19 cellular contexts compared by ENCODE assay signal in the genomic region with DNA sequence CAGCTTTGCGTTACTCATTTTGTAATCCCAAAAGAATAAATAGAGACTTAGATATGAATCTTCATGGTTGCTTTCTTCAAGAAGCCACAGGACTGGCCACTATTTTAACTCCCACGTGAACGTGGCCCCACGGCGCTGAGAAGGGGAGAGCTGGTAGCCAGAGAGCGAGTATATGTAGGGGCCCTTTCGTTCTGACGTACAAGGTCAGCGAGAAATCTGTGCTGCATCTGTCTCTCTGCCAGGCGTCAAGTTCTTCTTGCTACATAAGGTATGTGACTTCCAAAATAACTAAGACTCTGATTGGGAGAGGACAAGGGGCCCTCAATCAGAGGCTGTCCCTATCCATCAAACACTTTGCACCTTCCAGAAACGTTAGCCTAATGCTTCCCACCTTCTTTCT.
"Had no signal": no experiment of that assay in that cellular context is flagged by ENCODE, and none has a peak within 500 bp of the region (broad histone marks: within the 10 kb centered on the region; RNA-seq: fewer than 3 reads in every experiment).

No MANE protein-coding gene starts in this region.

- ATAC-seq: left colon; naive thymus-derived CD4-positive, alpha-beta T cell; right lobe of liver; stimulated activated naive B cell treated with anti-CD40 and anti-IgM and Interleukin-4, amounts not matched to agents 10 μg/mL and 1 μg/mL and 100 μg/mL, for 72 hours; stimulated activated naive CD8-positive, alpha-beta T cell treated with anti-CD3 and anti-CD28 coated beads, Interleukin-15, amount 100 ng/mL, for 72 hours had no signal

- H3K9me3 ChIP-seq: neutrophil, right lobe of liver, testis, tibial nerve had no signal

- H3K4me3 ChIP-seq: dorsolateral prefrontal cortex, right lobe of liver, skin epidermis, testis, tibial nerve had no signal

- DNase-seq: central memory CD4-positive, alpha-beta T cell; cortex of kidney; dorsolateral prefrontal cortex; effector CD8-positive, alpha-beta T cell; foreskin melanocyte; immature natural killer cell; kidney; left colon; mammary epithelial cell; naive thymus-derived CD4-positive, alpha-beta T cell; right lobe of liver; stimulated activated CD4-positive, alpha-beta T cell treated with anti-CD3 and anti-CD28 coated beads, Interleukin-2, amount 100 ng/mL, for 24 hours; stimulated activated CD4-positive, alpha-beta T cell treated with anti-CD3 and anti-CD28 coated beads, Interleukin-4, amount 100 ng/mL, for 4 hours; stimulated activated naive B cell treated with anti-CD40 and anti-IgM and Interleukin-4, amounts not matched to agents 10 μg/mL and 1 μg/mL and 100 μg/mL, for 72 hours; stimulated activated naive CD8-positive, alpha-beta T cell treated with anti-CD3 and anti-CD28 coated beads, Interleukin-15, amount 100 ng/mL, for 72 hours; testis had no signal

- FAIRE-seq: kidney had no signal

- H3K36me3 ChIP-seq: neutrophil, right lobe of liver, tibial nerve had no signal

- H3K4me1 ChIP-seq: right lobe of liver, testis, tibial nerve had no signal

- H3K27me3 ChIP-seq: dorsolateral prefrontal cortex, neutrophil, right lobe of liver, testis, tibial nerve had no signal

- H3K27ac ChIP-seq: dorsolateral prefrontal cortex, neutrophil, right lobe of liver, skin epidermis, testis, tibial nerve had no signal
